In the genomic region with DNA sequence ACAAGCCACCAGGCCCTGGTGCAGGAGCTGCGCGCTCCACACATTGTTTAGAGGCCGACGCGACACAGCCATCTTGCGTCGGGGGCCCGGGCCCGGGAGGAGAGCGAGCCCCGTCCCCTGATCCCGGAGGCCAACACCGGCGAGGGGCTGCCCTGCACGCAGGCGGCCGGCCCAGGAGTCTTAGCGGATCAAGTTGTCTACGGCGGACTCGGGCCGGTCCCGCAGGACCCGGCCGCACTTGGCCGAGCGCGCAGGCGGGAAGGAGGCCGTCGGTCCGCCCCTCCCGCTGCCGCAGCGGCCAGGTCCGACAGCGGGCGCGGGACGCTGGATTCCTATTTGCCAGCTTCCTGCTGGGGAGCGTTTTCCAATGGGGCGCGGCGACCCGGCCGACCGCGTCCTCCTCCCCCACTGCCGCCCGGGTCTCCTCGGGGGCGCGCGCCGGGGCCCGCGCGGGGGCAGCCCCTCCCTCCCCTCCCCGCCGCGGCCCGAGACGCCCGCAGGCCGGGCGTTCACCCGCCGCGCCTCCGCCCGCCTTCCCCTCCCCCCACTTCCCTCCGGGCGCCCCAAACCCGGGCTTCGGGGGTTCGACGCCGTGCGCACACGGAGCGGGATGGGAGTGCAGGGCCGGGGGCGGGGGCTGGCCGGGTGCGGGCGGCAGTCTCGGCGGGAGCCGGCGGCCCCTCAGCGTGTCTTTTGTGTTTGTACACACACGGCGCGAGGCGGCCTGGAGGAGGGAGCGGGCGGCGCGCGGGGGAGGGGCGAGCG, we compare ENCODE assay signal across 8 cellular contexts. TPM values are rescaled to one million over a fixed set of nuclear protein-coding genes. Genes with fewer than 3 reads are reported as not detected.
DNase-seq lines count a peak whose midpoint lies in the region; ATAC-seq and TF ChIP-seq lines count a peak whose summit lies in the region.

No MANE protein-coding gene starts in this region.

- H3K9me3 ChIP-seq in mononuclear cell (ENCODE audit: low read depth, low read length) (no peaks in the 10 kb centered on the region), subcutaneous abdominal adipose tissue (ENCODE audit: control insufficient read depth in 5 of 5, low read length in 5 of 5) (no peaks in the 10 kb centered on the region)

- H3K36me3 ChIP-seq in subcutaneous abdominal adipose tissue (ENCODE audit: control insufficient read depth in 5 of 5, insufficient read depth in 5 of 5, low read length in 5 of 5), result peaks cover 15 to 22% (median 17%) of the 10 kb centered on the region in 5 donors

- peak; percentile 27 for ATAC-seq in HG03342 (IDR thresholded peaks at IDR 0.05; ENCODE audit: unreplicated experiment)

- no peaks in the 10 kb centered on the region for H3K27me3 ChIP-seq in mononuclear cell (ENCODE audit: insufficient read depth, low read length)
- no peaks in the 10 kb centered on the region for H3K27me3 ChIP-seq in subcutaneous abdominal adipose tissue (ENCODE audit: control insufficient read depth in 5 of 5, insufficient read depth in 4 of 5, low read length in 5 of 5)

- peak overlapping the region; percentile 21 to 78 (median 70) for H3K9ac ChIP-seq in subcutaneous abdominal adipose tissue (ENCODE audit: low read length in 5 of 5)

- peak overlapping the region; percentile 92 for H3K27ac ChIP-seq in subcutaneous abdominal adipose tissue (ENCODE audit: low read depth, low read length)

- TF ChIP-seq POLR2A in erythroblast (IDR thresholded peaks at IDR 0.05; ENCODE audit: low read length), result peak; percentile 40

- H3K4me3 ChIP-seq in mononuclear cell (ENCODE audit: low read length) (peak overlapping the region; percentile 68), subcutaneous abdominal adipose tissue (ENCODE audit: low read depth in 1 of 5, low read length in 5 of 5) (peak overlapping the region; percentile 65 to 84 (median 79))

- peak; percentile 79 for DNase-seq in CMK (ENCODE audit: low read depth)
- peak; percentile 22 for DNase-seq in GM19240 (ENCODE audit: insufficient read length, low spot score)
- DNase-seq in NCI-H446 (lab: John Stamatoyannopoulos, UW), result peak; percentile 75 to 88
- DNase-seq in activated CD8-positive, alpha-beta memory T cell treated with anti-CD3 and anti-CD28 coated beads, Interleukin-2, amount 50 U/mL, for 48 hours, result peak; percentile 77
- peak; percentile 92 to 95 for DNase-seq in erythroblast (lab: John Stamatoyannopoulos, UW)

- H3K4me1 ChIP-seq in mononuclear cell (ENCODE audit: insufficient read depth, low read length) (peaks cover 39% of the 10 kb centered on the region), subcutaneous abdominal adipose tissue (ENCODE audit: control insufficient read depth in 5 of 5, insufficient read depth in 5 of 5, low read length in 5 of 5) (peaks cover 8 to 40% (median 33%) of the 10 kb centered on the region in 5 donors)

RNA-seq across cellular contexts. Expression of gene H3-3A, which starts 0.5 kb away (rescaled TPM):
- total RNA-seq in mononuclear cell, result 399 TPM

Comparison
In these comparisons a context has a peak if more than half of its experiments do, and no peak if none do; other contexts are left out.
1. Peak in every context shown above with its lines: DNase-seq, ATAC-seq, H3K4me3 ChIP-seq and H3K27ac ChIP-seq.
2. DNase-seq: peak in every context shown above with its lines; median percentile 94 in erythroblast; 82 in NCI-H446; 79 in CMK; 77 in activated CD8-positive, alpha-beta memory T cell treated with anti-CD3 and anti-CD28 coated beads, Interleukin-2, amount 50 U/mL, for 48 hours; 22 in GM19240.